Comparison of ENCODE assay signal across 8 cellular contexts in genomic region chr7:148941598-148942280, GRCh38. TPM values are rescaled to one million over a fixed set of nuclear protein-coding genes. Genes with fewer than 3 reads are reported as not detected.
DNase-seq lines count a peak whose midpoint lies in the region; ATAC-seq and TF ChIP-seq lines count a peak whose summit lies in the region.

No MANE protein-coding gene starts in this region.

- H3K27ac Mint-ChIP-seq in CD4-positive, alpha-beta memory T cell: peak overlapping the region; percentile 91 to 99 (median 98)
- H3K27ac Mint-ChIP-seq in activated T-helper 17 cell treated with anti-CD3 and anti-CD28 coated beads, Interleukin-2, amount 50 U/mL, for 72 hours: peak overlapping the region; percentile 97

- H3K79me2 ChIP-seq in osteoblast (ENCODE audit: insufficient read depth, low read length): no peaks in the 10 kb centered on the region

- no peaks in the 10 kb centered on the region for H3K9me3 ChIP-seq in CD4-positive, alpha-beta memory T cell (ENCODE audit: control insufficient read depth in 1 of 2, low read length in 2 of 2)
- H3K9me3 ChIP-seq in osteoblast (ENCODE audit: low read depth, low read length) (no peaks in the 10 kb centered on the region), tibial nerve (no peaks in the 10 kb centered on the region)

- no peaks in the 10 kb centered on the region for H3K9me3 Mint-ChIP-seq in CD4-positive, alpha-beta memory T cell
- H3K9me3 Mint-ChIP-seq in activated T-helper 17 cell treated with anti-CD3 and anti-CD28 coated beads, Interleukin-2, amount 50 U/mL, for 72 hours: no peaks in the 10 kb centered on the region

- peak overlapping the region; percentile 94 for H3K4me2 ChIP-seq in osteoblast (ENCODE audit: insufficient read depth, low read length)

- peak overlapping the region; percentile 90 for H3K27ac ChIP-seq in CD4-positive, alpha-beta memory T cell (ENCODE audit: low read depth, low read length)
- peak overlapping the region; percentile 96 for H3K27ac ChIP-seq in osteoblast (ENCODE audit: low read depth, low read length)
- H3K27ac ChIP-seq in tibial nerve: peak overlapping the region in 3 of 4 donors; percentile 90 to 94 (median 94)

- H3K36me3 ChIP-seq in CD4-positive, alpha-beta memory T cell (ENCODE audit: insufficient read depth, low read length): no peaks in the 10 kb centered on the region
- H3K36me3 ChIP-seq in osteoblast (ENCODE audit: insufficient read depth, low read length) (no peaks in the 10 kb centered on the region), tibial nerve (no peaks in the 10 kb centered on the region)

- intact Hi-C loops in CD4-positive, alpha-beta memory T cell (cut with micrococcal nuclease): loop anchor here (1.0 to 2.0 kb wide), 6 partner anchors 21 to 150 kb away; partner anchors contain the start of gene EZH2

- H3K4me1 ChIP-seq in CD4-positive, alpha-beta memory T cell (ENCODE audit: insufficient read depth, low read length): peaks cover 21% of the 10 kb centered on the region
- peaks cover 11% of the 10 kb centered on the region for H3K4me1 ChIP-seq in osteoblast (ENCODE audit: insufficient read depth, low read length)
- peaks cover 0 to 20% (median 3%) of the 10 kb centered on the region in 4 donors for H3K4me1 ChIP-seq in tibial nerve

- no peak for TF ChIP-seq EP300 in tibial nerve (IDR thresholded peaks at IDR 0.05)

- DNase-seq in CD4-positive, alpha-beta memory T cell: peak; percentile 61 to 84 (median 75)
- peak; percentile 80 to 85 for DNase-seq in Kasumi-1 (lab: John Stamatoyannopoulos, UW)
- DNase-seq in RKO (ENCODE audit: low spot score): peak; percentile 93
- DNase-seq in germinal center (ENCODE audit: low spot score): peak; percentile 41
- DNase-seq in osteoblast (ENCODE audit: insufficient read length, low spot score, missing footprints): no peak
- DNase-seq in tibial nerve (ENCODE audit: low spot score in 2 of 2): peak; percentile 26 to 30

- H3K4me3 Mint-ChIP-seq in CD4-positive, alpha-beta memory T cell: peak overlapping the region; percentile 93 to 97 (median 96)
- peak overlapping the region; percentile 91 for H3K4me3 Mint-ChIP-seq in activated T-helper 17 cell treated with anti-CD3 and anti-CD28 coated beads, Interleukin-2, amount 50 U/mL, for 72 hours

- POLR2A ChIA-PET in CD4-positive, alpha-beta memory T cell (lab: Charles Lee; ENCODE audit: partially characterized antibody): interaction anchor here (0.6 to 2.6 kb wide), 20 partner anchors 22 to 1858 kb away, joined by 3 to 39 read pairs (median 6); partner anchors contain the start of genes CUL1, EZH2, PDIA4 and ZNF786

- H3K27me3 ChIP-seq in CD4-positive, alpha-beta memory T cell (ENCODE audit: insufficient read depth, low read length): no peaks in the 10 kb centered on the region
- no peaks in the 10 kb centered on the region for H3K27me3 ChIP-seq in osteoblast (ENCODE audit: insufficient read depth, low read length)
- H3K27me3 ChIP-seq in tibial nerve: no peaks in the 10 kb centered on the region

- H3K36me3 Mint-ChIP-seq in CD4-positive, alpha-beta memory T cell: peaks cover 0 to 9% of the 10 kb centered on the region in 2 donors
- H3K36me3 Mint-ChIP-seq in activated T-helper 17 cell treated with anti-CD3 and anti-CD28 coated beads, Interleukin-2, amount 50 U/mL, for 72 hours (ENCODE audit: low read depth): peaks cover 11% of the 10 kb centered on the region

- peak overlapping the region; percentile 54 to 75 for H3K4me3 ChIP-seq in CD4-positive, alpha-beta memory T cell (ENCODE audit: low read length in 2 of 2)
- H3K4me3 ChIP-seq in osteoblast (ENCODE audit: insufficient read depth, low read length): peak overlapping the region; percentile 97
- H3K4me3 ChIP-seq in tibial nerve: peak overlapping the region; percentile 66 to 87 (median 76)

- 11 to 13% methylated on average over 17 of the region's 17 CpGs for WGBS in tibial nerve, 2 donors

- H3K4me1 Mint-ChIP-seq in CD4-positive, alpha-beta memory T cell: peaks cover 6 to 25% (median 13%) of the 10 kb centered on the region in 4 donors
- H3K4me1 Mint-ChIP-seq in activated T-helper 17 cell treated with anti-CD3 and anti-CD28 coated beads, Interleukin-2, amount 50 U/mL, for 72 hours: peaks cover 16% of the 10 kb centered on the region

- peak; percentile 35 for ATAC-seq in GM21528 (IDR thresholded peaks at IDR 0.05; ENCODE audit: low FRiP score, unreplicated experiment)
- peak; percentile 66 for ATAC-seq in activated T-helper 17 cell treated with anti-CD3 and anti-CD28 coated beads, Interleukin-2, amount 50 U/mL, for 72 hours (replicated peaks)

- H2AFZ ChIP-seq in osteoblast (ENCODE audit: low read length): peak overlapping the region; percentile 98

- H4K20me1 ChIP-seq in osteoblast (ENCODE audit: insufficient read depth, low read length): no peaks in the 10 kb centered on the region

- CTCF ChIA-PET in CD4-positive, alpha-beta memory T cell (lab: Charles Lee; ENCODE audit: partially characterized antibody): interaction anchor here (0.5 to 3.0 kb wide), 24 partner anchors 9 to 367 kb away, joined by 3 to 34 read pairs (median 4); partner anchors contain the start of gene EZH2

- TF ChIP-seq CTCF in osteoblast (IDR thresholded peaks at IDR 0.05; ENCODE audit: extremely low read depth, low read depth, low read length) (peak; percentile 46), tibial nerve (IDR thresholded peaks at IDR 0.05) (peak; percentile 16 to 37 (median 25))

- no peaks in the 10 kb centered on the region for H3K27me3 Mint-ChIP-seq in CD4-positive, alpha-beta memory T cell
- no peaks in the 10 kb centered on the region for H3K27me3 Mint-ChIP-seq in activated T-helper 17 cell treated with anti-CD3 and anti-CD28 coated beads, Interleukin-2, amount 50 U/mL, for 72 hours

- TF ChIP-seq POLR2A in tibial nerve (IDR thresholded peaks at IDR 0.05): no peak

RNA-seq across cellular contexts. Expression of gene EZH2, which starts 57.6 kb away (rescaled TPM):
- 10 to 100 TPM; 10.6 to 11.3 TPM for total RNA-seq in CD4-positive, alpha-beta memory T cell
- polyA plus RNA-seq in CD4-positive, alpha-beta memory T cell: 1 to 10 TPM; 4.3 to 4.5 TPM
- total RNA-seq in activated T-helper 17 cell treated with anti-CD3 and anti-CD28 coated beads, Interleukin-2, amount 50 U/mL, for 72 hours: 10 to 100 TPM; 73.2 to 77.5 TPM
- total RNA-seq in osteoblast (7.6 and 8.0 TPM in 2 replicates), tibial nerve (1 to 10 TPM; 1.5 to 7.5 (median 3.3) TPM)
